In the genomic region with DNA sequence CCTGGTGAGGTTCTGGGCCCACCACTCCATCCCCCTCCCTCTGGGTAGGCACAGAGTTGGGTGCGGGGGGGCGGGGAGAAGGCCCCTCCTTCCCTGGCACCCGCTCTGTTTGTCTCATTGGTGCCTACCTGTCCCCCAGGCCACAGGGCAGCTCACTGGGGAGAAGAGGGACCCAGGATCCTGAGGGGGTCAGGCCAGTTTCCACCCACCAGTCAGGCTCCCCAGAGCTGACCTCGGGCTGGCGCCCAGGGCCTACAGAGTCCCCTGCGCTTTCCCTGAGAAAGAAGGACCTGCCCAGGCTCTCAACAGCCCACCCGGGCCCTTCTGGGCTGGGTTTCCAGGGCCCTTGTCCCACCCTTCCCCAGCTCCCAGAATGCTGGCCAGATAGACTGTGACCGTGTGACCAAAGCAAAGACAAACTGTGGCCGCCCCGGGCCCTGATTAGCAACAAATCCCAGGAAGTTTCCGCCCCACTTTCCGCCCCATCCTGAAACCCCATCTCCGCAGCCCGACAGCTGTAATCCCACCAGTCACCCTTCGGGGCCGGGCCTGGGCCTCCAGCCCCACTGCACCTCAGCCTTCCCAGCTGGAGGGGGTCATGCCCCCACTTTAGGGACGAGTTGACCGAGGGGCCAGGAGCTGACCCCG, we compare ENCODE assay signal across 16 cellular contexts. TPM values are rescaled to one million over a fixed set of nuclear protein-coding genes. Genes with fewer than 3 reads are reported as not detected.
"Had no signal": no experiment of that assay in that cellular context is flagged by ENCODE, and none has a peak within 500 bp of the region (broad histone marks: within the 10 kb centered on the region; RNA-seq: fewer than 3 reads in every experiment).

No MANE protein-coding gene starts in this region.

- H3K4me3 ChIP-seq: body of pancreas, prostate gland had no signal

- H3K27me3 ChIP-seq: body of pancreas had no signal

- H3K9me3 Mint-ChIP-seq: activated naive CD4-positive, alpha-beta T cell treated with anti-CD3 and anti-CD28 coated beads, Interleukin-2, amount 10 ng/mL, durations not matched to agents 7 days and 5 days; activated T-helper 17 cell treated with anti-CD3 and anti-CD28 coated beads, Interleukin-2, amount 50 U/mL, for 72 hours; naive thymus-derived CD8-positive, alpha-beta T cell; stimulated activated naive B cell treated with anti-CD40 and anti-IgM and Interleukin-4, amounts not matched to agents 10 μg/mL and 1 μg/mL and 100 μg/mL, for 72 hours; T-cell had no signal

- H3K27ac ChIP-seq: body of pancreas, prostate gland, VCaP had no signal

- H3K4me1 Mint-ChIP-seq: activated T-helper 17 cell treated with anti-CD3 and anti-CD28 coated beads, Interleukin-2, amount 50 U/mL, for 72 hours had no signal

- DNase-seq: activated CD4-positive, alpha-beta T cell treated with anti-CD3 and anti-CD28 coated beads for 48 hours; activated CD8-positive, alpha-beta memory T cell treated with anti-CD3 and anti-CD28 coated beads for 24 hours; activated naive CD4-positive, alpha-beta T cell treated with anti-CD3 and anti-CD28 coated beads, Interleukin-2, amount 10 ng/mL, durations not matched to agents 7 days and 5 days; body of pancreas; cerebellar nuclear complex; erythroblast; glutamatergic neuron; naive thymus-derived CD8-positive, alpha-beta T cell; occipital lobe; stimulated activated CD4-positive, alpha-beta T cell treated with anti-CD3 and anti-CD28 coated beads, Interleukin-2, amount 100 ng/mL, for 24 hours; stimulated activated naive B cell treated with anti-CD40 and anti-IgM and Interleukin-4, amounts not matched to agents 10 μg/mL and 1 μg/mL and 100 μg/mL, for 72 hours; T-cell had no signal

- H3K27ac Mint-ChIP-seq: activated naive CD4-positive, alpha-beta T cell treated with anti-CD3 and anti-CD28 coated beads, Interleukin-2, amount 10 ng/mL, durations not matched to agents 7 days and 5 days; activated T-helper 17 cell treated with anti-CD3 and anti-CD28 coated beads, Interleukin-2, amount 50 U/mL, for 72 hours; naive thymus-derived CD8-positive, alpha-beta T cell; stimulated activated naive B cell treated with anti-CD40 and anti-IgM and Interleukin-4, amounts not matched to agents 10 μg/mL and 1 μg/mL and 100 μg/mL, for 72 hours; T-cell had no signal

- ATAC-seq: activated T-helper 17 cell treated with anti-CD3 and anti-CD28 coated beads, Interleukin-2, amount 50 U/mL, for 72 hours; body of pancreas; naive thymus-derived CD8-positive, alpha-beta T cell; sciatic nerve; stimulated activated naive B cell treated with anti-CD40 and anti-IgM and Interleukin-4, amounts not matched to agents 10 μg/mL and 1 μg/mL and 100 μg/mL, for 72 hours had no signal

- H3K36me3 Mint-ChIP-seq: activated naive CD4-positive, alpha-beta T cell treated with anti-CD3 and anti-CD28 coated beads, Interleukin-2, amount 10 ng/mL, durations not matched to agents 7 days and 5 days; naive thymus-derived CD8-positive, alpha-beta T cell; stimulated activated naive B cell treated with anti-CD40 and anti-IgM and Interleukin-4, amounts not matched to agents 10 μg/mL and 1 μg/mL and 100 μg/mL, for 72 hours; T-cell had no signal

- H3K4me1 ChIP-seq: prostate gland had no signal

- H3K4me3 Mint-ChIP-seq: activated naive CD4-positive, alpha-beta T cell treated with anti-CD3 and anti-CD28 coated beads, Interleukin-2, amount 10 ng/mL, durations not matched to agents 7 days and 5 days; activated T-helper 17 cell treated with anti-CD3 and anti-CD28 coated beads, Interleukin-2, amount 50 U/mL, for 72 hours; stimulated activated naive B cell treated with anti-CD40 and anti-IgM and Interleukin-4, amounts not matched to agents 10 μg/mL and 1 μg/mL and 100 μg/mL, for 72 hours; T-cell had no signal

- H3K9me3 ChIP-seq: body of pancreas, prostate gland had no signal

- H3K27me3 Mint-ChIP-seq: activated T-helper 17 cell treated with anti-CD3 and anti-CD28 coated beads, Interleukin-2, amount 50 U/mL, for 72 hours had no signal

- H3K36me3 ChIP-seq: prostate gland had no signal

RNA-seq across cellular contexts. Expression of a gene that starts 33.8 kb away (rescaled TPM):
- total RNA-seq: naive thymus-derived CD8-positive, alpha-beta T cell had no signal
